Comparison of ENCODE assay signal across 16 cellular contexts in genomic region chr4:14157262-14157661, GRCh38.
DNase-seq lines count a peak whose midpoint lies in the region; ATAC-seq and TF ChIP-seq lines count a peak whose summit lies in the region.
"Had no signal": no experiment of that assay in that cellular context is flagged by ENCODE, and none has a peak within 500 bp of the region (broad histone marks: within the 10 kb centered on the region; RNA-seq: fewer than 3 reads in every experiment).

No MANE protein-coding gene starts in this region.

- H3K4me3 Mint-ChIP-seq in stimulated activated naive B cell treated with anti-CD40 and anti-IgM and Interleukin-4, amounts not matched to agents 10 μg/mL and 1 μg/mL and 100 μg/mL, for 72 hours = no peak overlapping the region
- H3K4me3 Mint-ChIP-seq: CD8-positive, alpha-beta memory T cell had no signal

- no peak for TF ChIP-seq CTCF in ascending aorta (IDR thresholded peaks at IDR 0.05)

- intact Hi-C loops in left colon (cut with DNase I, micrococcal nuclease) (no loop called here), ascending aorta (cut with DNase I) (no loop called here)

- H3K27ac ChIP-seq in ascending aorta = no peak overlapping the region
- H3K27ac ChIP-seq: gastrocnemius medialis, pancreas, tibial nerve had no signal

- H3K27me3 ChIP-seq in ascending aorta = no peaks in the 10 kb centered on the region
- H3K27me3 ChIP-seq: gastrocnemius medialis, pancreas, tibial nerve had no signal

- H3K27ac Mint-ChIP-seq in stimulated activated naive B cell treated with anti-CD40 and anti-IgM and Interleukin-4, amounts not matched to agents 10 μg/mL and 1 μg/mL and 100 μg/mL, for 72 hours = peak overlapping the region; percentile 79
- H3K27ac Mint-ChIP-seq: CD8-positive, alpha-beta memory T cell had no signal

- H3K36me3 ChIP-seq in ascending aorta = no peaks in the 10 kb centered on the region
- H3K36me3 ChIP-seq: gastrocnemius medialis, pancreas, tibial nerve had no signal

- H3K4me1 Mint-ChIP-seq in stimulated activated naive B cell treated with anti-CD40 and anti-IgM and Interleukin-4, amounts not matched to agents 10 μg/mL and 1 μg/mL and 100 μg/mL, for 72 hours = peaks cover 18 to 43% of the 10 kb centered on the region in 2 donors
- H3K4me1 Mint-ChIP-seq: CD8-positive, alpha-beta memory T cell had no signal

- H3K4me1 ChIP-seq in ascending aorta = no peaks in the 10 kb centered on the region
- H3K4me1 ChIP-seq: gastrocnemius medialis, pancreas, tibial nerve had no signal

- no peak for DNase-seq in stimulated activated naive B cell treated with anti-CD40 and anti-IgM and Interleukin-4, amounts not matched to agents 10 μg/mL and 1 μg/mL and 100 μg/mL, for 72 hours
- DNase-seq in MV-4-11 (lab: John Stamatoyannopoulos, UW) (no peak), left colon (no peak), ascending aorta (ENCODE audit: low spot score in 2 of 2) (no peak)
- DNase-seq: activated naive CD4-positive, alpha-beta T cell treated with Interleukin-2 at 50 U/mL for 16 hours; CD8-positive, alpha-beta memory T cell; gastrocnemius medialis; islet precursor cell; KG1; NCI-H1694; pancreas; SIG-M5 had no signal

- peaks cover 0 to 4% of the 10 kb centered on the region in 2 donors for H3K27me3 Mint-ChIP-seq in stimulated activated naive B cell treated with anti-CD40 and anti-IgM and Interleukin-4, amounts not matched to agents 10 μg/mL and 1 μg/mL and 100 μg/mL, for 72 hours
- H3K27me3 Mint-ChIP-seq: CD8-positive, alpha-beta memory T cell had no signal

- no peak overlapping the region for H3K4me3 ChIP-seq in ascending aorta
- H3K4me3 ChIP-seq: gastrocnemius medialis, pancreas, tibial nerve had no signal

- no peaks in the 10 kb centered on the region for H3K36me3 Mint-ChIP-seq in stimulated activated naive B cell treated with anti-CD40 and anti-IgM and Interleukin-4, amounts not matched to agents 10 μg/mL and 1 μg/mL and 100 μg/mL, for 72 hours
- H3K36me3 Mint-ChIP-seq: CD8-positive, alpha-beta memory T cell had no signal

- peak; percentile 53 for ATAC-seq in GM18909 (IDR thresholded peaks at IDR 0.05; ENCODE audit: poor library complexity, unreplicated experiment)
- peak; percentile 40 for ATAC-seq in HG02571 (IDR thresholded peaks at IDR 0.05; ENCODE audit: unreplicated experiment)
- peak; percentile 37 for ATAC-seq in HG03108 (IDR thresholded peaks at IDR 0.05; ENCODE audit: unreplicated experiment)
- peak; percentile 24 to 34 for ATAC-seq in stimulated activated naive B cell treated with anti-CD40 and anti-IgM and Interleukin-4, amounts not matched to agents 10 μg/mL and 1 μg/mL and 100 μg/mL, for 72 hours (replicated peaks)
- ATAC-seq in left colon = no peak
- ATAC-seq: gastrocnemius medialis, pancreas had no signal

- no peaks in the 10 kb centered on the region for H3K9me3 Mint-ChIP-seq in stimulated activated naive B cell treated with anti-CD40 and anti-IgM and Interleukin-4, amounts not matched to agents 10 μg/mL and 1 μg/mL and 100 μg/mL, for 72 hours
- H3K9me3 Mint-ChIP-seq: CD8-positive, alpha-beta memory T cell had no signal

- H3K9me3 ChIP-seq in ascending aorta = no peaks in the 10 kb centered on the region
- H3K9me3 ChIP-seq: gastrocnemius medialis, pancreas, tibial nerve had no signal
